ENCODE assay signal across 15 cellular contexts in the genomic region with DNA sequence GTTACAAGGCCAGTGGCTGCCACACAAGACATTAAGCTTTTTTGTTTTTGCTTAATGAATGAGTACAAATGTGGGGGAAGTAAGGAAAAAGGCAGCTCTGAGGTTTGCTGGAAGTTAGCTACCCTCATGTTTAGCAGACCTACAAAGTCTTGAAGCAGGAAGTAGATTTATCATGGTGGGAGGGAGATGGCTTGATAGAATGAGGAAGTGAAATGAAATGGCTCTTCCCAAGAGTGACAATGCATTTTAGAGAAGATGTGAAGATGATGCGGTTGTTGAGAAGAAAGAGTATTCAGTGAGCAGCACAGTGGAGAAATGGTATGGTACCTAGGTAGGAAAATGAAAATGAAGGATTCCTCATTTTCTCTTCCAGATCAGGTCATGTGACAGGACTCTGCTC.
DNase-seq lines count a peak whose midpoint lies in the region; ATAC-seq and TF ChIP-seq lines count a peak whose summit lies in the region.
"Had no signal": no experiment of that assay in that cellular context is flagged by ENCODE, and none has a peak within 500 bp of the region (broad histone marks: within the 10 kb centered on the region; RNA-seq: fewer than 3 reads in every experiment).

No MANE protein-coding gene starts in this region.

- no peaks in the 10 kb centered on the region for H3K79me2 ChIP-seq in OCI-LY7 (ENCODE audit: insufficient read depth, low read depth, low read length)

- POLR2A ChIA-PET in OCI-LY7 (lab: Charles Lee) = interaction anchor here (0.5 to 1.1 kb wide), 4 partner anchors 9 to 270 kb away, joined by 3 to 4 read pairs (median 4); no protein-coding TSS in a partner anchor

- H4K20me1 ChIP-seq in OCI-LY7 (ENCODE audit: insufficient read depth, low read length) = no peaks in the 10 kb centered on the region

- H3K9me3 Mint-ChIP-seq in Calu3 (ENCODE audit: low read depth, unreplicated experiment) = no peaks in the 10 kb centered on the region
- H3K9me3 Mint-ChIP-seq: type B pancreatic cell had no signal

- TF ChIP-seq CTCF in OCI-LY7 (conservative IDR thresholded peaks at IDR 0.05; ENCODE audit: low read length) (no peak), Calu3 (IDR thresholded peaks at IDR 0.05; ENCODE audit: unreplicated experiment) (no peak), foreskin keratinocyte (conservative IDR thresholded peaks at IDR 0.05) (no peak)

- no peaks in the 10 kb centered on the region for H3K36me3 Mint-ChIP-seq in Calu3 (ENCODE audit: insufficient read depth, unreplicated experiment)

- H3K27ac ChIP-seq in OCI-LY7 (ENCODE audit: low read depth, low read length, poor library complexity, severe bottlenecking) (no peak overlapping the region), foreskin keratinocyte (no peak overlapping the region)
- H3K27ac ChIP-seq: Peyer's patch, WERI-Rb-1 had no signal

- no peaks in the 10 kb centered on the region for H3K4me1 Mint-ChIP-seq in Calu3 (ENCODE audit: low read depth, unreplicated experiment)

- H3K9me2 ChIP-seq in OCI-LY7 (ENCODE audit: insufficient read depth, low read length) = no peaks in the 10 kb centered on the region

- peaks cover 9% of the 10 kb centered on the region for H3K4me1 ChIP-seq in OCI-LY7 (ENCODE audit: insufficient read depth, low read length, poor library complexity, severe bottlenecking)
- H3K4me1 ChIP-seq in foreskin keratinocyte = peaks cover 9% of the 10 kb centered on the region
- H3K4me1 ChIP-seq: Peyer's patch had no signal

- H2AFZ ChIP-seq in OCI-LY7 (ENCODE audit: low read length) = peak overlapping the region; percentile 97

- intact Hi-C loops in OCI-LY7 (cut with micrococcal nuclease; ENCODE audit: unreplicated experiment) (no loop called here), Calu3 (cut with micrococcal nuclease; ENCODE audit: unreplicated experiment) (no loop called here)

- no peaks in the 10 kb centered on the region for H3K27me3 Mint-ChIP-seq in Calu3 (ENCODE audit: unreplicated experiment)
- H3K27me3 Mint-ChIP-seq: type B pancreatic cell had no signal

- peaks cover 14% of the 10 kb centered on the region; the same call in 1 of the 2 replicates for H3K9me3 ChIP-seq in OCI-LY7 (ENCODE audit: low read length)
- H3K9me3 ChIP-seq: Peyer's patch had no signal

- H3K4me2 ChIP-seq in OCI-LY7 (ENCODE audit: low read length) = no peak overlapping the region
- H3K4me2 ChIP-seq: smooth muscle cell had no signal

- no peak overlapping the region for H3K4me3 Mint-ChIP-seq in Calu3 (ENCODE audit: low read depth, unreplicated experiment)
- H3K4me3 Mint-ChIP-seq: type B pancreatic cell had no signal

- H3K27me3 ChIP-seq in foreskin keratinocyte = no peaks in the 10 kb centered on the region
- H3K27me3 ChIP-seq: Peyer's patch had no signal

- H3K36me3 ChIP-seq in OCI-LY7 (ENCODE audit: insufficient read depth, low read length) = no peaks in the 10 kb centered on the region
- H3K36me3 ChIP-seq: Peyer's patch, WERI-Rb-1 had no signal

- DNase-seq in DMS53 treated with DMSO at 0.1 percent for 48 hours (lab: John Stamatoyannopoulos, UW; ENCODE audit: unreplicated experiment) (peak; percentile 29), OCI-LY7 (ENCODE audit: low spot score) (peak; percentile 58), Calu3 (no peak), foreskin keratinocyte (no peak), hepatic stellate cell (ENCODE audit: low spot score) (no peak)
- DNase-seq: aorta, foreskin melanocyte, NCI-H2081, Peyer's patch, WERI-Rb-1 had no signal

- CTCF ChIA-PET in OCI-LY7 (lab: Charles Lee; ENCODE audit: unreplicated experiment) (no interaction called here), Calu3 (lab: Charles Lee) (no interaction called here)

- no peak overlapping the region for H3K4me3 ChIP-seq in OCI-LY7 (ENCODE audit: low read depth, low read length, poor library complexity, severe bottlenecking)
- H3K4me3 ChIP-seq: Peyer's patch, smooth muscle cell had no signal

- BruUV-seq in OCI-LY7 (replicated peaks; lab: Mats Ljungman, UMichigan) (no TSS peak), Calu3 (replicated peaks; lab: Mats Ljungman, UMichigan) (no TSS peak)

- ATAC-seq in GM21423 (IDR thresholded peaks at IDR 0.05; ENCODE audit: unreplicated experiment) (peak; percentile 71), HG03439 (IDR thresholded peaks at IDR 0.05; ENCODE audit: unreplicated experiment) (peak; percentile 61), foreskin keratinocyte (no peak), HG03457 (IDR thresholded peaks at IDR 0.05; ENCODE audit: unreplicated experiment) (no peak)

- no peak overlapping the region for H3K27ac Mint-ChIP-seq in Calu3 (ENCODE audit: unreplicated experiment)
- H3K27ac Mint-ChIP-seq: type B pancreatic cell had no signal

Comparison
In these comparisons a context has a peak if more than half of its experiments do, and no peak if none do; other contexts are left out.
1. DNase-seq: peak in DMS53 treated with DMSO at 0.1 percent for 48 hours (single experiment) and OCI-LY7 (single experiment); none in Calu3 (single experiment), foreskin keratinocyte (0 of 2) and hepatic stellate cell (single experiment).
2. ATAC-seq: peak in GM21423 (single experiment) and HG03439 (single experiment); none in foreskin keratinocyte (single experiment) and HG03457 (single experiment).